In genomic region chr1:151716771-151717631, GRCh38 we compare ENCODE assay signal across 1 cellular context.
A peak's percentile ranks its signal among the peaks of the same experiment; 100 is the strongest.
TF ChIP-seq lines count a peak whose summit lies in the region.

TSS of gene CELF3 (minus strand) at chr1:151716803. CDS start at chr1:151716020, 783 bp downstream.

TF ChIP-seq in K562, 482 proteins besides CTCF, POLR2A, EP300 and RAD21 (continued from another document and continues in another):
- TF ChIP-seq ZBTB34 (CRISPR knock-in tag; IDR thresholded peaks at IDR 0.05): no peak
- TF ChIP-seq ESRRA (IDR thresholded peaks at IDR 0.05; ENCODE audit: borderline replicate concordance, low read depth): no peak
- no peak for TF ChIP-seq DDX20 (tag; IDR thresholded peaks at IDR 0.05; ENCODE audit: low read depth)
- peak; percentile 60 for TF ChIP-seq ARID1B (IDR thresholded peaks at IDR 0.05)
- no peak for TF ChIP-seq TCF7 (IDR thresholded peaks at IDR 0.05; ENCODE audit: borderline replicate concordance)
- no peak for TF ChIP-seq CTCFL (IDR thresholded peaks at IDR 0.05; ENCODE audit: borderline replicate concordance, insufficient read depth, low read depth, low read length, poor library complexity, severe bottlenecking)
- TF ChIP-seq SUPT5H (IDR thresholded peaks at IDR 0.05): no peak
- no peak for TF ChIP-seq HNRNPUL1 (IDR thresholded peaks at IDR 0.05; ENCODE audit: low read length)
- TF ChIP-seq BCL6 (CRISPR knock-in tag; IDR thresholded peaks at IDR 0.05): no peak
- TF ChIP-seq JUN (IDR thresholded peaks at IDR 0.05; ENCODE audit: borderline replicate concordance, low read depth, low read length): no peak
- no peak for TF ChIP-seq JUN (CRISPR knock-in tag; IDR thresholded peaks at IDR 0.05; ENCODE audit: borderline replicate concordance)
- no peak for TF ChIP-seq LARP7 (IDR thresholded peaks at IDR 0.05)
- peak; percentile 66 for TF ChIP-seq ZBTB40 (IDR thresholded peaks at IDR 0.05)
- TF ChIP-seq ZBTB40 (CRISPR knock-in tag; IDR thresholded peaks at IDR 0.05): no peak
- TF ChIP-seq L3MBTL2 (IDR thresholded peaks at IDR 0.05): no peak
- TF ChIP-seq FOXJ3 (CRISPR knock-in tag; IDR thresholded peaks at IDR 0.05): no peak
- TF ChIP-seq ZBTB26 (CRISPR knock-in tag; IDR thresholded peaks at IDR 0.05): no peak
- TF ChIP-seq MED1 (CRISPR knock-in tag; IDR thresholded peaks at IDR 0.05; ENCODE audit: borderline replicate concordance): no peak
- no peak for TF ChIP-seq SPI1 (IDR thresholded peaks at IDR 0.05; ENCODE audit: borderline replicate concordance, low read depth, low read length)
- TF ChIP-seq CBX2 (IDR thresholded peaks at IDR 0.05; ENCODE audit: insufficient read depth, low read length, poor library complexity, severe bottlenecking): no peak
- TF ChIP-seq HOMEZ (CRISPR knock-in tag; IDR thresholded peaks at IDR 0.05): no peak
- 0 out of 2 replicates have a peak, but pooled peaks have one; percentile 16 for TF ChIP-seq ZKSCAN1 (IDR thresholded peaks at IDR 0.05; ENCODE audit: low read depth, low read length)
- TF ChIP-seq GTF2A2 (tag; IDR thresholded peaks at IDR 0.05): no peak
- TF ChIP-seq XRCC5 (IDR thresholded peaks at IDR 0.05; ENCODE audit: low read depth, low read length): peak; percentile 68; the same call in 1 of the 2 replicates
- no peak for TF ChIP-seq ZNF740 (CRISPR knock-in tag; IDR thresholded peaks at IDR 0.05)
- TF ChIP-seq ZNF740 (tag; IDR thresholded peaks at IDR 0.05): 0 out of 4 replicates have a peak, but pooled peaks of 1 of the 2 experiments have one; percentile 44
- TF ChIP-seq FOXA3 (CRISPR knock-in tag; conservative IDR thresholded peaks at IDR 0.05 in 1 of 2, IDR thresholded peaks at IDR 0.05 in 1 of 2): no peak
- TF ChIP-seq CXXC5 (CRISPR knock-in tag; IDR thresholded peaks at IDR 0.05): no peak
- TF ChIP-seq TOE1 (IDR thresholded peaks at IDR 0.05; ENCODE audit: borderline replicate concordance): peak; percentile 94
- TF ChIP-seq TOE1 (CRISPR knock-in tag; IDR thresholded peaks at IDR 0.05; ENCODE audit: borderline replicate concordance, low read depth): no peak
- no peak for TF ChIP-seq ZNF174 (CRISPR knock-in tag; IDR thresholded peaks at IDR 0.05)
- TF ChIP-seq ZEB2 (IDR thresholded peaks at IDR 0.05): 0 out of 2 replicates have a peak, but pooled peaks have one; percentile 28
- no peak for TF ChIP-seq PREB (CRISPR knock-in tag; IDR thresholded peaks at IDR 0.05)
- TF ChIP-seq BDP1 (IDR thresholded peaks at IDR 0.05; ENCODE audit: insufficient read depth, insufficient read length): no peak
- TF ChIP-seq KHSRP (IDR thresholded peaks at IDR 0.05): no peak
- no peak; the same call in 1 of the 2 replicates for TF ChIP-seq BHLHE40 (IDR thresholded peaks at IDR 0.05; ENCODE audit: low read length)
- no peak for TF ChIP-seq ZBTB9 (CRISPR knock-in tag; IDR thresholded peaks at IDR 0.05)
- no peak for TF ChIP-seq ZNF280A (IDR thresholded peaks at IDR 0.05; ENCODE audit: low read depth, partially characterized antibody)
- no peak for TF ChIP-seq ZNF431 (CRISPR knock-in tag; IDR thresholded peaks at IDR 0.05)
- no peak for TF ChIP-seq CHCHD3 (CRISPR knock-in tag; IDR thresholded peaks at IDR 0.05)
- peak in 1 of 2 experiments; percentile 67; a peak in 2 of 4 replicates for TF ChIP-seq HDAC1 (IDR thresholded peaks at IDR 0.05)
- TF ChIP-seq CCNT2 (IDR thresholded peaks at IDR 0.05; ENCODE audit: borderline replicate concordance, extremely low read depth, insufficient read length, low read depth, low read length): no peak
- TF ChIP-seq MBD2 (IDR thresholded peaks at IDR 0.05; ENCODE audit: borderline replicate concordance, low read depth): no peak
- no peak for TF ChIP-seq PRMT5 (CRISPR knock-in tag; IDR thresholded peaks at IDR 0.05)
